In genomic region chr1:32201011-32201855, GRCh38 we compare ENCODE assay signal across 8 cellular contexts. TPM values are rescaled to one million over a fixed set of nuclear protein-coding genes. Genes with fewer than 3 reads are reported as not detected.
DNase-seq lines count a peak whose midpoint lies in the region; ATAC-seq, FAIRE-seq and TF ChIP-seq lines count a peak whose summit lies in the region.

No MANE protein-coding gene starts in this region.

- peak; percentile 83 for FAIRE-seq in GM18507 (lab: Jason Lieb, UNC)

- ATAC-seq in activated CD4-positive, CD25-positive, alpha-beta regulatory T cell treated with anti-CD3 and anti-CD28 coated beads, Interleukin-2, amount 50 U/mL, for 24 hours: peak; percentile 50 to 52
- no peak for ATAC-seq in HG03135 (IDR thresholded peaks at IDR 0.05; ENCODE audit: unreplicated experiment)

- H3K9ac ChIP-seq in Karpas-422 (ENCODE audit: low read length): peak overlapping the region; percentile 81

- no peaks in the 10 kb centered on the region for H3K9me2 ChIP-seq in Karpas-422 (replicated peaks; ENCODE audit: insufficient read depth, low read length)

- 0 out of 2 replicates have a peak, but pooled peaks cover under 1% of the 10 kb centered on the region for H4K20me1 ChIP-seq in Karpas-422 (ENCODE audit: insufficient read depth, low read depth, low read length)

- H3K9me3 ChIP-seq in Karpas-422 (ENCODE audit: low read length): no peaks in the 10 kb centered on the region

- peaks cover 10% of the 10 kb centered on the region; the same call in 1 of the 2 replicates for H3K79me2 ChIP-seq in Karpas-422 (ENCODE audit: low read length)

- DNase-seq in GM18507 (ENCODE audit: extremely low spot score, insufficient read length, low read depth): no peak
- DNase-seq in Karpas-422: peak; percentile 88
- DNase-seq in cerebellum (ENCODE audit: low spot score): peak; percentile 52
- DNase-seq in left kidney (ENCODE audit: low read depth, low spot score): peak; percentile 81
- peak; percentile 72 to 73 for DNase-seq in stimulated activated CD4-positive, alpha-beta T cell treated with anti-CD3 and anti-CD28 coated beads, Interleukin-4, amount 100 ng/mL, for 4 hours

- peak overlapping the region; percentile 87 for H3K4me2 ChIP-seq in Karpas-422 (ENCODE audit: low read depth, low read length, poor library complexity, severe bottlenecking)

- peak overlapping the region; percentile 48; the same call in 1 of the 2 replicates for H2AFZ ChIP-seq in Karpas-422 (ENCODE audit: low read length)

- H3K27ac ChIP-seq in 22Rv1 (peak overlapping the region; percentile 80), Karpas-422 (ENCODE audit: low read length) (peak overlapping the region; percentile 70)

- no peaks in the 10 kb centered on the region for H3K27me3 ChIP-seq in Karpas-422 (ENCODE audit: low read length)

- H3K36me3 ChIP-seq in Karpas-422 (ENCODE audit: insufficient read depth, low read length): no peaks in the 10 kb centered on the region

- H3K4me3 ChIP-seq in Karpas-422 (ENCODE audit: low read length): peak overlapping the region; percentile 76

- no peak for TF ChIP-seq CTCF in 22Rv1 (IDR thresholded peaks at IDR 0.05)

- peaks cover 51% of the 10 kb centered on the region for H3K4me1 ChIP-seq in Karpas-422 (ENCODE audit: low read length)

RNA-seq across cellular contexts. Expression of gene CCDC28B, which starts 0.8 kb away (rescaled TPM):
- total RNA-seq in Karpas-422 (2014; rRNA removed; shearing (Covaris generic); ENCODE audit: low replicate concordance): 35.9 and 78.2 TPM in 2 replicates
- total RNA-seq in cerebellum: 13.4 TPM

RNA-seq across cellular contexts. Expression of gene IQCC, which starts 4.2 kb away (rescaled TPM):
- 1.2 and 3.9 TPM in 2 replicates for total RNA-seq in Karpas-422 (2014; rRNA removed; shearing (Covaris generic); ENCODE audit: low replicate concordance)
- 3.1 TPM for total RNA-seq in cerebellum

RNA-seq across cellular contexts. Expression of gene DCDC2B, which starts 7.7 kb away (rescaled TPM):
- not detected in 2 replicates for total RNA-seq in Karpas-422 (2014; rRNA removed; shearing (Covaris generic); ENCODE audit: low replicate concordance)
- total RNA-seq in cerebellum: not detected

RNA-seq across cellular contexts. Expression of gene TMEM234, which starts 20.9 kb away (rescaled TPM):
- 11.2 and 11.6 TPM in 2 replicates for total RNA-seq in Karpas-422 (2014; rRNA removed; shearing (Covaris generic); ENCODE audit: low replicate concordance)
- 22.2 TPM for total RNA-seq in cerebellum

RNA-seq across cellular contexts. Expression of gene EIF3I, which starts 21.0 kb away (rescaled TPM):
- total RNA-seq in Karpas-422 (2014; rRNA removed; shearing (Covaris generic); ENCODE audit: low replicate concordance): 178 and 213 TPM in 2 replicates
- 64.5 TPM for total RNA-seq in cerebellum
